Comparison of ENCODE assay signal across 8 cellular contexts in genomic region chr22:39598017-39598965, GRCh38. TPM values are rescaled to one million over a fixed set of nuclear protein-coding genes. Genes with fewer than 3 reads are reported as not detected.
DNase-seq lines count a peak whose midpoint lies in the region; ATAC-seq and TF ChIP-seq lines count a peak whose summit lies in the region.

No MANE protein-coding gene starts in this region.

- no peak overlapping the region for H3K4me3 ChIP-seq in esophagus squamous epithelium

- peaks cover 11% of the 10 kb centered on the region for H3K27me3 Mint-ChIP-seq in activated T-cell treated with anti-CD3 and anti-CD28 coated beads, Interleukin-2, amount 50 U/mL, for 72 hours (ENCODE audit: low read depth)
- peaks cover 12 to 14% (median 12%) of the 10 kb centered on the region in 3 donors for H3K27me3 Mint-ChIP-seq in immature natural killer cell (ENCODE audit: low read depth in 3 of 3)

- TF ChIP-seq CTCF in 22Rv1 (IDR thresholded peaks at IDR 0.05) (peak; percentile 37), esophagus squamous epithelium (IDR thresholded peaks at IDR 0.05) (peak in 2 of 6 experiments; percentile 4 to 24)

- H3K4me1 Mint-ChIP-seq in activated T-cell treated with anti-CD3 and anti-CD28 coated beads, Interleukin-2, amount 50 U/mL, for 72 hours (ENCODE audit: low read depth): peaks cover 27% of the 10 kb centered on the region
- peaks cover 18 to 20% of the 10 kb centered on the region in 2 donors for H3K4me1 Mint-ChIP-seq in immature natural killer cell

- peak overlapping the region; percentile 14 to 59 for H3K4me3 Mint-ChIP-seq in activated T-cell treated with anti-CD3 and anti-CD28 coated beads, Interleukin-2, amount 50 U/mL, for 72 hours
- H3K4me3 Mint-ChIP-seq in immature natural killer cell: peak overlapping the region in 2 of 5 donors; percentile 18 to 21

- H3K27me3 ChIP-seq in esophagus squamous epithelium: peaks cover 0 to 70% (median 0%) of the 10 kb centered on the region in 4 donors

- H3K36me3 ChIP-seq in esophagus squamous epithelium: no peaks in the 10 kb centered on the region

- H3K4me1 ChIP-seq in esophagus squamous epithelium: peaks cover 0 to 13% (median 5%) of the 10 kb centered on the region in 3 donors

- H3K27ac ChIP-seq in 22Rv1: no peak overlapping the region
- no peak overlapping the region for H3K27ac ChIP-seq in esophagus squamous epithelium

- peaks cover 3 to 5% of the 10 kb centered on the region in 2 donors for H3K9me3 Mint-ChIP-seq in activated T-cell treated with anti-CD3 and anti-CD28 coated beads, Interleukin-2, amount 50 U/mL, for 72 hours
- H3K9me3 Mint-ChIP-seq in immature natural killer cell: no peaks in the 10 kb centered on the region

- peaks cover 2 to 3% of the 10 kb centered on the region in 2 donors for H3K36me3 Mint-ChIP-seq in activated T-cell treated with anti-CD3 and anti-CD28 coated beads, Interleukin-2, amount 50 U/mL, for 72 hours (ENCODE audit: insufficient read depth in 2 of 2)
- H3K36me3 Mint-ChIP-seq in immature natural killer cell: no peaks in the 10 kb centered on the region

- intact Hi-C loops in esophagus squamous epithelium (cut with DNase I): no loop called here

- no peak for TF ChIP-seq POLR2A in esophagus squamous epithelium (IDR thresholded peaks at IDR 0.05)

- H3K9me3 ChIP-seq in esophagus squamous epithelium: no peaks in the 10 kb centered on the region

- WGBS in esophagus squamous epithelium, 2 donors: 45 to 49% methylated on average over 14 to 15 of the region's 36 CpGs

- ATAC-seq in activated T-cell treated with anti-CD3 and anti-CD28 coated beads, Interleukin-2, amount 50 U/mL, for 72 hours (replicated peaks in 1 of 2): peak; percentile 75 to 76
- no peak for ATAC-seq in HG02840 (IDR thresholded peaks at IDR 0.05; ENCODE audit: low FRiP score, unreplicated experiment)

- peak; percentile 82 for DNase-seq in NCI-H146 (lab: John Stamatoyannopoulos, UW)
- peak; percentile 75 to 78 for DNase-seq in activated T-cell treated with anti-CD3 and anti-CD28 coated beads, Interleukin-2, amount 50 U/mL, for 72 hours
- peak; percentile 14 to 38 (median 37) for DNase-seq in immature natural killer cell
- peak; percentile 21 to 39 for DNase-seq in stimulated activated CD8-positive, alpha-beta memory T cell treated with anti-CD3 and anti-CD28 coated beads, Interleukin-2, amount 100 ng/mL, for 1 hour (ENCODE audit: low read depth in 2 of 2)
- no peak for DNase-seq in esophagus squamous epithelium (lab: John Stamatoyannopoulos, UW)
- DNase-seq in GM19238 (ENCODE audit: insufficient read length, low spot score): no peak

- H3K27ac Mint-ChIP-seq in activated T-cell treated with anti-CD3 and anti-CD28 coated beads, Interleukin-2, amount 50 U/mL, for 72 hours: peak overlapping the region; percentile 10
- no peak overlapping the region for H3K27ac Mint-ChIP-seq in immature natural killer cell

RNA-seq across cellular contexts. Expression of gene CACNA1I, which starts 27.7 kb away (rescaled TPM):
- under 1 TPM; 0.34 to 0.58 TPM for total RNA-seq in activated T-cell treated with anti-CD3 and anti-CD28 coated beads, Interleukin-2, amount 50 U/mL, for 72 hours
- not detected for polyA plus RNA-seq in immature natural killer cell
- under 1 TPM; 0.12 to 0.38 (median 0.20) TPM for total RNA-seq in esophagus squamous epithelium

Comparison
In these comparisons a context has a peak if more than half of its experiments do, and no peak if none do; other contexts are left out.
1. DNase-seq: peak in NCI-H146 (single experiment), activated T-cell treated with anti-CD3 and anti-CD28 coated beads, Interleukin-2, amount 50 U/mL, for 72 hours (2 of 2), immature natural killer cell (3 of 3) and stimulated activated CD8-positive, alpha-beta memory T cell treated with anti-CD3 and anti-CD28 coated beads, Interleukin-2, amount 100 ng/mL, for 1 hour (2 of 2); none in esophagus squamous epithelium (single experiment) and GM19238 (single experiment).